In genomic region chr17:60390223-60390622, GRCh38 we compare ENCODE assay signal across 9 cellular contexts. TPM values are rescaled to one million over a fixed set of nuclear protein-coding genes. Genes with fewer than 3 reads are reported as not detected.
DNase-seq lines count a peak whose midpoint lies in the region; ATAC-seq and TF ChIP-seq lines count a peak whose summit lies in the region.
"Had no signal": no experiment of that assay in that cellular context is flagged by ENCODE, and none has a peak within 500 bp of the region (broad histone marks: within the 10 kb centered on the region; RNA-seq: fewer than 3 reads in every experiment).

No MANE protein-coding gene starts in this region.

- H3K4me1 Mint-ChIP-seq in activated naive CD4-positive, alpha-beta T cell treated with anti-CD3 and anti-CD28 coated beads, Interleukin-2, amount 50 U/mL, for 24 hours = peaks cover 56% of the 10 kb centered on the region

- no peak overlapping the region for H3K27ac Mint-ChIP-seq in activated naive CD4-positive, alpha-beta T cell treated with anti-CD3 and anti-CD28 coated beads, Interleukin-2, amount 50 U/mL, for 24 hours
- H3K27ac Mint-ChIP-seq in activated naive CD4-positive, alpha-beta T cell treated with anti-CD3 and anti-CD28 coated beads, Interleukin-2, amount 50 U/mL, for 72 hours = no peak overlapping the region

- H3K9me3 ChIP-seq in WERI-Rb-1 (ENCODE audit: severe bottlenecking) = no peaks in the 10 kb centered on the region
- no peaks in the 10 kb centered on the region for H3K9me3 ChIP-seq in stomach smooth muscle (ENCODE audit: control insufficient read depth in 2 of 2, low read length in 2 of 2)

- H3K36me3 ChIP-seq in WERI-Rb-1 = no peaks in the 10 kb centered on the region
- H3K36me3 ChIP-seq in stomach smooth muscle (ENCODE audit: control insufficient read depth in 2 of 2, insufficient read depth in 2 of 2, low read length in 2 of 2) = no peaks in the 10 kb centered on the region

- no peak for DNase-seq in activated naive CD4-positive, alpha-beta T cell treated with anti-CD3 and anti-CD28 coated beads, Interleukin-2, amount 50 U/mL, for 72 hours (ENCODE audit: low spot score in 2 of 2)
- DNase-seq in WERI-Rb-1 = no peak
- peak; percentile 31 for DNase-seq in glomerular visceral epithelial cell (ENCODE audit: extremely low spot score)
- no peak for DNase-seq in NCI-H2196 treated with DMSO at 0.1 percent for 48 hours (lab: John Stamatoyannopoulos, UW; ENCODE audit: unreplicated experiment)
- no peak for DNase-seq in NCI-H187 treated with DMSO at 0.1 percent for 48 hours (lab: John Stamatoyannopoulos, UW)
- DNase-seq in epidermal melanocyte (ENCODE audit: insufficient read length, low spot score) = no peak

- H3K4me3 Mint-ChIP-seq in activated naive CD4-positive, alpha-beta T cell treated with anti-CD3 and anti-CD28 coated beads, Interleukin-2, amount 50 U/mL, for 24 hours = peak overlapping the region; percentile 99

- H3K36me3 Mint-ChIP-seq in activated naive CD4-positive, alpha-beta T cell treated with anti-CD3 and anti-CD28 coated beads, Interleukin-2, amount 50 U/mL, for 24 hours = no peaks in the 10 kb centered on the region
- H3K36me3 Mint-ChIP-seq in activated naive CD4-positive, alpha-beta T cell treated with anti-CD3 and anti-CD28 coated beads, Interleukin-2, amount 50 U/mL, for 72 hours = peaks cover 9 to 12% of the 10 kb centered on the region in 2 donors

- no peaks in the 10 kb centered on the region for H3K27me3 Mint-ChIP-seq in activated naive CD4-positive, alpha-beta T cell treated with anti-CD3 and anti-CD28 coated beads, Interleukin-2, amount 50 U/mL, for 24 hours

- no peak for TF ChIP-seq CTCF in WERI-Rb-1 (IDR thresholded peaks at IDR 0.05; ENCODE audit: low read depth, low read length)

- ATAC-seq in activated naive CD4-positive, alpha-beta T cell treated with anti-CD3 and anti-CD28 coated beads, Interleukin-2, amount 50 U/mL, for 72 hours = no peak

- H3K4me3 ChIP-seq in WERI-Rb-1 (ENCODE audit: low read depth, low read length) (peak overlapping the region; percentile 59), stomach smooth muscle (ENCODE audit: low read length in 2 of 2) (peak overlapping the region; percentile 91 to 94)

- H3K27ac ChIP-seq in WERI-Rb-1 (peak overlapping the region; percentile 85), stomach smooth muscle (ENCODE audit: low read length) (no peak overlapping the region)

- H3K9me3 Mint-ChIP-seq in activated naive CD4-positive, alpha-beta T cell treated with anti-CD3 and anti-CD28 coated beads, Interleukin-2, amount 50 U/mL, for 24 hours = no peaks in the 10 kb centered on the region
- no peaks in the 10 kb centered on the region for H3K9me3 Mint-ChIP-seq in activated naive CD4-positive, alpha-beta T cell treated with anti-CD3 and anti-CD28 coated beads, Interleukin-2, amount 50 U/mL, for 72 hours

- H3K27me3 ChIP-seq in WERI-Rb-1 (ENCODE audit: insufficient read depth, low read depth, severe bottlenecking) (no peaks in the 10 kb centered on the region), stomach smooth muscle (ENCODE audit: control insufficient read depth in 1 of 2, insufficient read depth in 2 of 2, low read length in 2 of 2) (no peaks in the 10 kb centered on the region)

- H3K9ac ChIP-seq in stomach smooth muscle (ENCODE audit: low read length in 2 of 2) = peak overlapping the region in 1 of 2 donors; percentile 92

- peaks cover 18% of the 10 kb centered on the region for H3K4me1 ChIP-seq in stomach smooth muscle (ENCODE audit: control insufficient read depth, insufficient read depth, low read length)

RNA-seq across cellular contexts. Expression of gene USP32, which starts 1.7 kb away (rescaled TPM):
- 10 to 100 TPM; 42.6 to 51.5 TPM for total RNA-seq in activated naive CD4-positive, alpha-beta T cell treated with anti-CD3 and anti-CD28 coated beads, Interleukin-2, amount 50 U/mL, for 72 hours

RNA-seq across cellular contexts. Expression of gene CHCT1, which starts 32.1 kb away (rescaled TPM):
- 1 to 10 TPM in 1 of 2 donors, under 1 TPM in 1; 0.41 to 2.7 TPM for total RNA-seq in activated naive CD4-positive, alpha-beta T cell treated with anti-CD3 and anti-CD28 coated beads, Interleukin-2, amount 50 U/mL, for 72 hours
- total RNA-seq: glomerular endothelial cell had no signal
